ENCODE assay signal across 11 cellular contexts in the genomic region with DNA sequence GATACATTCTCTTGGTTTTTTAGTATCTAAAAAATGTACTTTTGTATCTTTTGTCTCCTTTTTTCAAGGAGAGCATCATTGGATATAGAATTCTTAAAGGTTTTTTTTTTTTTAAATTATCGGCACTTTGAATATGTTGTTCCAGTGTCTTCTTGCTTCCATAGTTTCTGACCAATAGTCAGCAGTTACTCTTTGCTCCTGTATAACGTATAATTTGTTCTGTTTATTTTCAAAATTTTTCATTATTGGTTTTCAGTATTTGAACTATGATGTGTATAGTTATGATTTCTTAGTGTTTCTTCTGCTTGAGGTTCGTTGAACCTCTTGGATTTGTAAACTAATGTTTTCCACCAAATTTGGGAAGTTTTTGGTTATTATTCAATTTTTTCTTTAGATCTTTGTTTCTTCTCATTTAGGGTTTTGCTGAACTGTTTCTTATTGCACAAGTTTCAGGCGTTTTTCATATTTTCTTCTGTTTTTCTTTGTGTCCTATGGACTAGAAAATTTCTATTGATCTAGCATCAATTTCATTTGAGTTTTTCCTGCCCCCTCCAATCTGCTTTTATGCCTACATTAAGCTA.
DNase-seq lines count a peak whose midpoint lies in the region; ATAC-seq, FAIRE-seq and TF ChIP-seq lines count a peak whose summit lies in the region.
"Had no signal": no experiment of that assay in that cellular context is flagged by ENCODE, and none has a peak within 500 bp of the region (broad histone marks: within the 10 kb centered on the region; RNA-seq: fewer than 3 reads in every experiment).

No MANE protein-coding gene starts in this region.

- TF ChIP-seq CTCF in HepG2 (CRISPR knock-in tag; IDR thresholded peaks at IDR 0.05) (no peak), right lobe of liver (IDR thresholded peaks at IDR 0.05) (no peak)

- no peak for TF ChIP-seq EP300 in HepG2 (IDR thresholded peaks at IDR 0.05; ENCODE audit: low read depth in 2 of 2, low read length in 2 of 2)
- no peak for TF ChIP-seq EP300 in HepG2 (CRISPR knock-in tag; IDR thresholded peaks at IDR 0.05; ENCODE audit: borderline replicate concordance)

- H3K27ac ChIP-seq in HepG2 (ENCODE audit: extremely low read length, insufficient read depth, low read length) (no peak overlapping the region), right lobe of liver (no peak overlapping the region)
- H3K27ac ChIP-seq: psoas muscle had no signal

- in situ Hi-C loops in HepG2 (cut with HindIII; ENCODE audit: extremely low pct_ligation_motif_present, low pct_unique_long_range_greater_than_20kb): no loop called here

- no peaks in the 10 kb centered on the region for H3K79me2 ChIP-seq in HepG2 (ENCODE audit: insufficient read depth, low read length)

- 41% methylated on average over 4 of the region's 4 CpGs for WGBS in HepG2 (ENCODE audit: low lambda C conversion rate)
- whole genome bisulfite sequencing in right lobe of liver (ENCODE audit: insufficient coverage, low coverage, low lambda C conversion rate, missing lambda C conversion rate): 75% methylated on average over 4 of the region's 4 CpGs

- H3K4me1 ChIP-seq in HepG2 (ENCODE audit: insufficient read depth, low read length) (no peaks in the 10 kb centered on the region), right lobe of liver (no peaks in the 10 kb centered on the region)
- H3K4me1 ChIP-seq: psoas muscle had no signal

- H3K36me3 ChIP-seq in HepG2 (replicated peaks in 1 of 2; ENCODE audit: control insufficient read depth in 1 of 2, insufficient read depth in 2 of 2, low read length in 2 of 2) (peaks cover 0 to 4% of the 10 kb centered on the region in 2 experiments; a peak in 1 of 5 replicates), right lobe of liver (peaks cover 0 to 26% (median 11%) of the 10 kb centered on the region in 4 donors)

- DNase-seq in HepG2 (ENCODE audit: low spot score): peak; percentile 1
- no peak for DNase-seq in right lobe of liver
- peak; percentile 37 for DNase-seq in OCI-M1 (lab: John Stamatoyannopoulos, UW)
- peak; percentile 44 to 45 for DNase-seq in erythroblast (lab: John Stamatoyannopoulos, UW)
- no peak for DNase-seq in islet precursor cell
- DNase-seq in stimulated activated effector memory CD8-positive, alpha-beta T cell treated with anti-CD3 and anti-CD28 coated beads, Interleukin-12 subunit alpha, Interleukin-12 subunit beta, amount 100 ng/mL, for 72 hours (ENCODE audit: low spot score in 2 of 2): no peak
- no peak for DNase-seq in Right ventricle myocardium superior
- DNase-seq: kidney glomerular epithelial cell, psoas muscle had no signal

- no peak overlapping the region for H3K4me3 Mint-ChIP-seq in activated T-helper 17 cell treated with anti-CD3 and anti-CD28 coated beads, Interleukin-2, amount 50 U/mL, for 72 hours
- no peak overlapping the region for H3K4me3 Mint-ChIP-seq in stimulated activated effector memory CD8-positive, alpha-beta T cell treated with anti-CD3 and anti-CD28 coated beads, Interleukin-12 subunit alpha, Interleukin-12 subunit beta, amount 100 ng/mL, for 72 hours
- H3K4me3 Mint-ChIP-seq: CD8-positive, alpha-beta memory T cell had no signal

- H3K9ac ChIP-seq in HepG2 (ENCODE audit: insufficient read depth, low read depth, low read length): no peak overlapping the region

- no peak overlapping the region for H2AFZ ChIP-seq in HepG2 (ENCODE audit: low read length)

- no peak overlapping the region for H3K4me2 ChIP-seq in HepG2 (ENCODE audit: low read depth, low read length)

- TF ChIP-seq POLR2A in HepG2 (IDR thresholded peaks at IDR 0.05; ENCODE audit: insufficient read depth in 1 of 2, low read depth in 2 of 2, low read length in 2 of 2) (no peak), right lobe of liver (IDR thresholded peaks at IDR 0.05) (no peak), erythroblast (IDR thresholded peaks at IDR 0.05; ENCODE audit: low read length) (no peak)

- POLR2A ChIA-PET in HepG2 (lab: Yijun Ruan, JAX): no interaction called here

- H3K4me1 Mint-ChIP-seq in activated T-helper 17 cell treated with anti-CD3 and anti-CD28 coated beads, Interleukin-2, amount 50 U/mL, for 72 hours: peaks cover 12% of the 10 kb centered on the region
- H3K4me1 Mint-ChIP-seq in stimulated activated effector memory CD8-positive, alpha-beta T cell treated with anti-CD3 and anti-CD28 coated beads, Interleukin-12 subunit alpha, Interleukin-12 subunit beta, amount 100 ng/mL, for 72 hours: peaks cover 5% of the 10 kb centered on the region

- H3K36me3 Mint-ChIP-seq in activated T-helper 17 cell treated with anti-CD3 and anti-CD28 coated beads, Interleukin-2, amount 50 U/mL, for 72 hours (ENCODE audit: low read depth): peaks cover 96% of the 10 kb centered on the region
- H3K36me3 Mint-ChIP-seq in stimulated activated effector memory CD8-positive, alpha-beta T cell treated with anti-CD3 and anti-CD28 coated beads, Interleukin-12 subunit alpha, Interleukin-12 subunit beta, amount 100 ng/mL, for 72 hours: peaks cover 100% of the 10 kb centered on the region

- no peak overlapping the region for H3K27ac Mint-ChIP-seq in activated T-helper 17 cell treated with anti-CD3 and anti-CD28 coated beads, Interleukin-2, amount 50 U/mL, for 72 hours
- H3K27ac Mint-ChIP-seq in stimulated activated effector memory CD8-positive, alpha-beta T cell treated with anti-CD3 and anti-CD28 coated beads, Interleukin-12 subunit alpha, Interleukin-12 subunit beta, amount 100 ng/mL, for 72 hours: no peak overlapping the region

- no peaks in the 10 kb centered on the region for H4K20me1 ChIP-seq in HepG2 (ENCODE audit: insufficient read depth, low read length)

- BruUV-seq in HepG2 (replicated peaks; lab: Mats Ljungman, UMichigan): no TSS peak

- peaks cover 44% of the 10 kb centered on the region for H3K9me3 ChIP-seq in HepG2 (ENCODE audit: low read length)
- peaks cover 0 to 18% (median 7%) of the 10 kb centered on the region in 4 donors for H3K9me3 ChIP-seq in right lobe of liver

- H3K27me3 ChIP-seq in HepG2 (ENCODE audit: control insufficient read depth in 1 of 2, insufficient read depth in 2 of 2, low read length in 2 of 2) (no peaks in the 10 kb centered on the region), right lobe of liver (no peaks in the 10 kb centered on the region)

- no peak for TF ChIP-seq RAD21 in HepG2 (CRISPR knock-in tag; IDR thresholded peaks at IDR 0.05)

- CTCF ChIA-PET in HepG2 (lab: Yijun Ruan, JAX; ENCODE audit: low intra/inter-chr PET ratio, low total read pairs): no interaction called here

- intact Hi-C loops in HepG2 (cut with micrococcal nuclease; ENCODE audit: unreplicated experiment): no loop called here
- intact Hi-C loops in right lobe of liver (cut with DNase I): no loop called here
- intact Hi-C loops in Right ventricle myocardium superior (cut with DNase I): no loop called here

- no peak for FAIRE-seq in HepG2 (lab: Jason Lieb, UNC)

- no peak for ATAC-seq in HepG2
- ATAC-seq in right lobe of liver: no peak
- no peak for ATAC-seq in activated T-helper 17 cell treated with anti-CD3 and anti-CD28 coated beads, Interleukin-2, amount 50 U/mL, for 72 hours (replicated peaks)
- ATAC-seq in stimulated activated effector memory CD8-positive, alpha-beta T cell treated with anti-CD3 and anti-CD28 coated beads, Interleukin-12 subunit alpha, Interleukin-12 subunit beta, amount 100 ng/mL, for 72 hours: no peak
- no peak for ATAC-seq in Right ventricle myocardium superior (ENCODE audit: poor library complexity)
- ATAC-seq: psoas muscle had no signal

- peaks cover 11% of the 10 kb centered on the region for H3K9me3 Mint-ChIP-seq in activated T-helper 17 cell treated with anti-CD3 and anti-CD28 coated beads, Interleukin-2, amount 50 U/mL, for 72 hours
- H3K9me3 Mint-ChIP-seq in stimulated activated effector memory CD8-positive, alpha-beta T cell treated with anti-CD3 and anti-CD28 coated beads, Interleukin-12 subunit alpha, Interleukin-12 subunit beta, amount 100 ng/mL, for 72 hours: peaks cover 20% of the 10 kb centered on the region

- H3K4me3 ChIP-seq in HepG2 (replicated peaks in 1 of 3; ENCODE audit: insufficient read depth in 1 of 3, low read depth in 2 of 3, low read length in 3 of 3) (no peak overlapping the region), right lobe of liver (no peak overlapping the region)
- H3K4me3 ChIP-seq: psoas muscle had no signal

- H3K27me3 Mint-ChIP-seq in activated T-helper 17 cell treated with anti-CD3 and anti-CD28 coated beads, Interleukin-2, amount 50 U/mL, for 72 hours: no peaks in the 10 kb centered on the region

TF ChIP-seq in HepG2, 621 proteins besides CTCF, POLR2A, EP300 and RAD21:
- TF ChIP-seq, protein P1, sequence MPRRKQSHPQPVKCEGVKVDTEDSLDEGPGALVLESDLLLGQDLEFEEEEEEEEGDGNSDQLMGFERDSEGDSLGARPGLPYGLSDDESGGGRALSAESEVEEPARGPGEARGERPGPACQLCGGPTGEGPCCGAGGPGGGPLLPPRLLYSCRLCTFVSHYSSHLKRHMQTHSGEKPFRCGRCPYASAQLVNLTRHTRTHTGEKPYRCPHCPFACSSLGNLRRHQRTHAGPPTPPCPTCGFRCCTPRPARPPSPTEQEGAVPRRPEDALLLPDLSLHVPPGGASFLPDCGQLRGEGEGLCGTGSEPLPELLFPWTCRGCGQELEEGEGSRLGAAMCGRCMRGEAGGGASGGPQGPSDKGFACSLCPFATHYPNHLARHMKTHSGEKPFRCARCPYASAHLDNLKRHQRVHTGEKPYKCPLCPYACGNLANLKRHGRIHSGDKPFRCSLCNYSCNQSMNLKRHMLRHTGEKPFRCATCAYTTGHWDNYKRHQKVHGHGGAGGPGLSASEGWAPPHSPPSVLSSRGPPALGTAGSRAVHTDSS (CRISPR knock-in tag; conservative IDR thresholded peaks at IDR 0.05): no peak
- peak; percentile 100 for TF ChIP-seq ZNF317 (CRISPR knock-in tag; IDR thresholded peaks at IDR 0.05)

Comparison
In these comparisons a context has a peak if more than half of its experiments do, and no peak if none do; other contexts are left out.
1. DNase-seq: peak in HepG2 (single experiment), OCI-M1 (single experiment) and erythroblast (2 of 2); none in right lobe of liver (0 of 3), islet precursor cell (single experiment), stimulated activated effector memory CD8-positive, alpha-beta T cell treated with anti-CD3 and anti-CD28 coated beads, Interleukin-12 subunit alpha, Interleukin-12 subunit beta, amount 100 ng/mL, for 72 hours (0 of 2) and Right ventricle myocardium superior (single experiment).